ENCODE assay signal across 1 cellular context in genomic region chr7:111229951-111230350, GRCh38.
TF ChIP-seq lines count a peak whose summit lies in the region.

No MANE protein-coding gene starts in this region.

TF ChIP-seq in GM23338, 12 proteins besides CTCF, POLR2A, EP300 and RAD21:
- TF ChIP-seq ZNF331 (CRISPR knock-in tag; IDR thresholded peaks at IDR 0.05; ENCODE audit: low read depth) (no peak), EZH2 (IDR thresholded peaks at IDR 0.05; ENCODE audit: low read depth, unreplicated experiment) (no peak), ZNF114 (CRISPR knock-in tag; IDR thresholded peaks at IDR 0.05) (no peak), STAT1 (IDR thresholded peaks at IDR 0.05; ENCODE audit: unreplicated experiment) (no peak), EZH2phosphoT487 (IDR thresholded peaks at IDR 0.05; ENCODE audit: unreplicated experiment) (no peak), JUNB (IDR thresholded peaks at IDR 0.05; ENCODE audit: unreplicated experiment) (no peak), CREB1 (CRISPR knock-in tag; IDR thresholded peaks at IDR 0.05; ENCODE audit: low read depth) (no peak), NANOG (IDR thresholded peaks at IDR 0.05; ENCODE audit: borderline replicate concordance) (no peak), POLR2AphosphoS5 (IDR thresholded peaks at IDR 0.05; ENCODE audit: low read depth) (no peak), REST (IDR thresholded peaks at IDR 0.05; ENCODE audit: unreplicated experiment) (no peak)
- TF ChIP-seq, protein P1, sequence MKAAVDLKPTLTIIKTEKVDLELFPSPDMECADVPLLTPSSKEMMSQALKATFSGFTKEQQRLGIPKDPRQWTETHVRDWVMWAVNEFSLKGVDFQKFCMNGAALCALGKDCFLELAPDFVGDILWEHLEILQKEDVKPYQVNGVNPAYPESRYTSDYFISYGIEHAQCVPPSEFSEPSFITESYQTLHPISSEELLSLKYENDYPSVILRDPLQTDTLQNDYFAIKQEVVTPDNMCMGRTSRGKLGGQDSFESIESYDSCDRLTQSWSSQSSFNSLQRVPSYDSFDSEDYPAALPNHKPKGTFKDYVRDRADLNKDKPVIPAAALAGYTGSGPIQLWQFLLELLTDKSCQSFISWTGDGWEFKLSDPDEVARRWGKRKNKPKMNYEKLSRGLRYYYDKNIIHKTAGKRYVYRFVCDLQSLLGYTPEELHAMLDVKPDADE (IDR thresholded peaks at IDR 0.05): no peak
- TF ChIP-seq, protein P2, sequence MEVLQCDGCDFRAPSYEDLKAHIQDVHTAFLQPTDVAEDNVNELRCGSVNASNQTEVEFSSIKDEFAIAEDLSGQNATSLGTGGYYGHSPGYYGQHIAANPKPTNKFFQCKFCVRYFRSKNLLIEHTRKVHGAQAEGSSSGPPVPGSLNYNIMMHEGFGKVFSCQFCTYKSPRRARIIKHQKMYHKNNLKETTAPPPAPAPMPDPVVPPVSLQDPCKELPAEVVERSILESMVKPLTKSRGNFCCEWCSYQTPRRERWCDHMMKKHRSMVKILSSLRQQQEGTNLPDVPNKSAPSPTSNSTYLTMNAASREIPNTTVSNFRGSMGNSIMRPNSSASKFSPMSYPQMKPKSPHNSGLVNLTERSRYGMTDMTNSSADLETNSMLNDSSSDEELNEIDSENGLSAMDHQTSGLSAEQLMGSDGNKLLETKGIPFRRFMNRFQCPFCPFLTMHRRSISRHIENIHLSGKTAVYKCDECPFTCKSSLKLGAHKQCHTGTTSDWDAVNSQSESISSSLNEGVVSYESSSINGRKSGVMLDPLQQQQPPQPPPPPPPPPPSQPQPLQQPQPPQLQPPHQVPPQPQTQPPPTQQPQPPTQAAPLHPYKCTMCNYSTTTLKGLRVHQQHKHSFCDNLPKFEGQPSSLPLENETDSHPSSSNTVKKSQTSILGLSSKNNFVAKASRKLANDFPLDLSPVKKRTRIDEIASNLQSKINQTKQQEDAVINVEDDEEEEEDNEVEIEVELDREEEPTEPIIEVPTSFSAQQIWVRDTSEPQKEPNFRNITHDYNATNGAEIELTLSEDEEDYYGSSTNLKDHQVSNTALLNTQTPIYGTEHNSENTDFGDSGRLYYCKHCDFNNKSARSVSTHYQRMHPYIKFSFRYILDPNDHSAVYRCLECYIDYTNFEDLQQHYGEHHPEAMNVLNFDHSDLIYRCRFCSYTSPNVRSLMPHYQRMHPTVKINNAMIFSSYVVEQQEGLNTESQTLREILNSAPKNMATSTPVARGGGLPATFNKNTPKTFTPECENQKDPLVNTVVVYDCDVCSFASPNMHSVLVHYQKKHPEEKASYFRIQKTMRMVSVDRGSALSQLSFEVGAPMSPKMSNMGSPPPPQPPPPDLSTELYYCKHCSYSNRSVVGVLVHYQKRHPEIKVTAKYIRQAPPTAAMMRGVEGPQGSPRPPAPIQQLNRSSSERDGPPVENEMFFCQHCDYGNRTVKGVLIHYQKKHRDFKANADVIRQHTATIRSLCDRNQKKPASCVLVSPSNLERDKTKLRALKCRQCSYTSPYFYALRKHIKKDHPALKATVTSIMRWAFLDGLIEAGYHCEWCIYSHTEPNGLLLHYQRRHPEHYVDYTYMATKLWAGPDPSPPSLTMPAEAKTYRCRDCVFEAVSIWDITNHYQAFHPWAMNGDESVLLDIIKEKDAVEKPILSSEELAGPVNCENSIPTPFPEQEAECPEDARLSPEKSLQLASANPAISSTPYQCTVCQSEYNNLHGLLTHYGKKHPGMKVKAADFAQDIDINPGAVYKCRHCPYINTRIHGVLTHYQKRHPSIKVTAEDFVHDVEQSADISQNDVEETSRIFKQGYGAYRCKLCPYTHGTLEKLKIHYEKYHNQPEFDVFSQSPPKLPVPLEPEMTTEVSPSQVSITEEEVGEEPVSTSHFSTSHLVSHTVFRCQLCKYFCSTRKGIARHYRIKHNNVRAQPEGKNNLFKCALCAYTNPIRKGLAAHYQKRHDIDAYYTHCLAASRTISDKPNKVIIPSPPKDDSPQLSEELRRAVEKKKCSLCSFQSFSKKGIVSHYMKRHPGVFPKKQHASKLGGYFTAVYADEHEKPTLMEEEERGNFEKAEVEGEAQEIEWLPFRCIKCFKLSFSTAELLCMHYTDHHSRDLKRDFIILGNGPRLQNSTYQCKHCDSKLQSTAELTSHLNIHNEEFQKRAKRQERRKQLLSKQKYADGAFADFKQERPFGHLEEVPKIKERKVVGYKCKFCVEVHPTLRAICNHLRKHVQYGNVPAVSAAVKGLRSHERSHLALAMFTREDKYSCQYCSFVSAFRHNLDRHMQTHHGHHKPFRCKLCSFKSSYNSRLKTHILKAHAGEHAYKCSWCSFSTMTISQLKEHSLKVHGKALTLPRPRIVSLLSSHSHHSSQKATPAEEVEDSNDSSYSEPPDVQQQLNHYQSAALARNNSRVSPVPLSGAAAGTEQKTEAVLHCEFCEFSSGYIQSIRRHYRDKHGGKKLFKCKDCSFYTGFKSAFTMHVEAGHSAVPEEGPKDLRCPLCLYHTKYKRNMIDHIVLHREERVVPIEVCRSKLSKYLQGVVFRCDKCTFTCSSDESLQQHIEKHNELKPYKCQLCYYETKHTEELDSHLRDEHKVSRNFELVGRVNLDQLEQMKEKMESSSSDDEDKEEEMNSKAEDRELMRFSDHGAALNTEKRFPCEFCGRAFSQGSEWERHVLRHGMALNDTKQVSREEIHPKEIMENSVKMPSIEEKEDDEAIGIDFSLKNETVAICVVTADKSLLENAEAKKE (CRISPR knock-in tag; IDR thresholded peaks at IDR 0.05): no peak
